ENCODE assay signal across 9 cellular contexts in the genomic region with DNA sequence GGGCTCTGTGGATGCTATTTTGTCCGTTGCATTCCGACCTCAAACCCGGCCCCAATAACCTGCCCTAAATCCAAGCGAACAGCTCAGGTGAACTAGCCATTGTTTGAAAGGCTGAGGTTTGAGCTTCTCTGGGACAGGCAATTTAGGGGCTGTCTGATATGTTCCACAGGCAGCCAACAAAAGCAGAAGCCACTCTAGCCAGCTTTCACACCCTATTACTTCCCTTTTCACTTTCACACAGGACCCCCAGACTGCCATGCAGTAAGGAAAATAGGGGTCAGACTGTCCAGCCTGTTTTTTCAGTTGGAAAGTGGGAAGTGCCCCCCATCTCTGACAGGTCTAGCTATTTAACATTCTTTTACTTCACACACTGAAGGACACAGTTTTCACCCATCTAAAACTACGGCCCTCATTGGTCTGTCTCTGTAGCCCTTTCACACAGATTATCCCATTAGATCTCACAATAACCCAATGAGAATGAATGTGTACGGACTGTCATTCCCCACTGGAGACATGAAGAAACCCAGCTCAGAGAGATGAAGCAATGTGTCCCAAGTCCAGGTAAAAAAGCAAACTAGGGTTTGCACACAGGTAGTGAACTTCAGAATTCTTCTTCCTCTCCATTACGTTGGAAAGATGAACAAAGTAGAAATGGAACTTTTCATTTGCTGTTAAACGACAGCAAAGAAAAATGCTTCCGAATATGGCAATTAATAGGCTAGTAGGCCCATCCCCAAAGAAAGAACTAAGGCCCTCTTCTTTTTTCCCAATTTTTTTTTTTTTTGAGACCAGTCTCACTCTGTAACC. TPM values are rescaled to one million over a fixed set of nuclear protein-coding genes. Genes with fewer than 3 reads are reported as not detected.
DNase-seq lines count a peak whose midpoint lies in the region; ATAC-seq and TF ChIP-seq lines count a peak whose summit lies in the region.
"Had no signal": no experiment of that assay in that cellular context is flagged by ENCODE, and none has a peak within 500 bp of the region (broad histone marks: within the 10 kb centered on the region; RNA-seq: fewer than 3 reads in every experiment).

No MANE protein-coding gene starts in this region.

- H2AFZ ChIP-seq in PC-9, result no peak overlapping the region

- no TSS peak for BruUV-seq in PC-9 (replicated peaks; lab: Mats Ljungman, UMichigan)

- DNase-seq in activated T-cell treated with anti-CD3 and anti-CD28 coated beads, Interleukin-2, amount 50 U/mL, for 24 hours, result no peak
- DNase-seq in activated T-cell treated with anti-CD3 and anti-CD28 coated beads, Interleukin-2, amount 50 U/mL, for 1 hour, result no peak
- no peak for DNase-seq in PC-9
- DNase-seq in fibroblast of villous mesenchyme (ENCODE audit: low read depth), result no peak
- DNase-seq in left colon, result no peak
- DNase-seq in iPS-NIHi7 (ENCODE audit: extremely low spot score), result no peak
- DNase-seq in HPDE6-E6E7 (ENCODE audit: extremely low spot score), result no peak
- DNase-seq: BE2C had no signal

- no peaks in the 10 kb centered on the region for H3K9me3 Mint-ChIP-seq in activated T-cell treated with anti-CD3 and anti-CD28 coated beads, Interleukin-2, amount 50 U/mL, for 24 hours
- H3K9me3 Mint-ChIP-seq in stimulated activated memory B cell treated with anti-CD40 and anti-IgM and Interleukin-4, amounts not matched to agents 10 μg/mL and 1 μg/mL and 100 μg/mL, for 72 hours, result no peaks in the 10 kb centered on the region

- peaks cover 51% of the 10 kb centered on the region for H4K20me1 ChIP-seq in PC-9 (ENCODE audit: insufficient read depth)

- H3K4me3 Mint-ChIP-seq in activated T-cell treated with anti-CD3 and anti-CD28 coated beads, Interleukin-2, amount 50 U/mL, for 24 hours, result peak overlapping the region; percentile 100
- H3K4me3 Mint-ChIP-seq in stimulated activated memory B cell treated with anti-CD40 and anti-IgM and Interleukin-4, amounts not matched to agents 10 μg/mL and 1 μg/mL and 100 μg/mL, for 72 hours, result peak overlapping the region; percentile 97

- peaks cover 26% of the 10 kb centered on the region for H3K4me1 ChIP-seq in PC-9 (replicated peaks; ENCODE audit: insufficient read depth)
- H3K4me1 ChIP-seq: BE2C had no signal

- no peaks in the 10 kb centered on the region for H3K27me3 ChIP-seq in PC-9 (ENCODE audit: insufficient read depth, low read depth)
- H3K27me3 ChIP-seq: BE2C had no signal

- TF ChIP-seq CTCF in PC-9 (conservative IDR thresholded peaks at IDR 0.05) (no peak), fibroblast of villous mesenchyme (IDR thresholded peaks at IDR 0.05; ENCODE audit: insufficient read depth, low read depth, low read length) (no peak)

- no peaks in the 10 kb centered on the region for H3K9me3 ChIP-seq in PC-9 (ENCODE audit: insufficient read depth, low read depth)
- H3K9me3 ChIP-seq: BE2C had no signal

- no peaks in the 10 kb centered on the region; the same call in 1 of the 2 replicates for H3K36me3 ChIP-seq in PC-9 (ENCODE audit: low read depth)
- H3K36me3 ChIP-seq: BE2C had no signal

- peaks cover 66% of the 10 kb centered on the region for H3K36me3 Mint-ChIP-seq in activated T-cell treated with anti-CD3 and anti-CD28 coated beads, Interleukin-2, amount 50 U/mL, for 24 hours (ENCODE audit: low read depth)
- peaks cover 34% of the 10 kb centered on the region for H3K36me3 Mint-ChIP-seq in stimulated activated memory B cell treated with anti-CD40 and anti-IgM and Interleukin-4, amounts not matched to agents 10 μg/mL and 1 μg/mL and 100 μg/mL, for 72 hours

- no peak overlapping the region for H3K27ac ChIP-seq in PC-9

- no peaks in the 10 kb centered on the region for H3K27me3 Mint-ChIP-seq in activated T-cell treated with anti-CD3 and anti-CD28 coated beads, Interleukin-2, amount 50 U/mL, for 24 hours
- no peaks in the 10 kb centered on the region for H3K27me3 Mint-ChIP-seq in stimulated activated memory B cell treated with anti-CD40 and anti-IgM and Interleukin-4, amounts not matched to agents 10 μg/mL and 1 μg/mL and 100 μg/mL, for 72 hours

- H3K9me2 ChIP-seq in PC-9 (ENCODE audit: insufficient read depth), result no peaks in the 10 kb centered on the region

- H3K79me2 ChIP-seq in PC-9 (ENCODE audit: low read depth), result peaks cover 67% of the 10 kb centered on the region

- H3K4me3 ChIP-seq in PC-9 (peak overlapping the region; percentile 88; the same call in 1 of the 2 replicates), fibroblast of villous mesenchyme (ENCODE audit: low read depth, low read length) (peak overlapping the region; percentile 47)

- H3K4me2 ChIP-seq in PC-9, result peak overlapping the region; percentile 76

- peaks cover 12% of the 10 kb centered on the region for H3F3A ChIP-seq in PC-9 (ENCODE audit: insufficient read depth, low read depth)

- H3K4me1 Mint-ChIP-seq in activated T-cell treated with anti-CD3 and anti-CD28 coated beads, Interleukin-2, amount 50 U/mL, for 24 hours (ENCODE audit: low read depth), result peaks cover 78% of the 10 kb centered on the region
- H3K4me1 Mint-ChIP-seq in stimulated activated memory B cell treated with anti-CD40 and anti-IgM and Interleukin-4, amounts not matched to agents 10 μg/mL and 1 μg/mL and 100 μg/mL, for 72 hours, result peaks cover 77% of the 10 kb centered on the region

- peak; percentile 36 for ATAC-seq in stimulated activated memory B cell treated with anti-CD40 and anti-IgM and Interleukin-4, amounts not matched to agents 10 μg/mL and 1 μg/mL and 100 μg/mL, for 72 hours
- ATAC-seq in left colon, result no peak

- H3K27ac Mint-ChIP-seq in activated T-cell treated with anti-CD3 and anti-CD28 coated beads, Interleukin-2, amount 50 U/mL, for 24 hours, result peak overlapping the region; percentile 100
- H3K27ac Mint-ChIP-seq in stimulated activated memory B cell treated with anti-CD40 and anti-IgM and Interleukin-4, amounts not matched to agents 10 μg/mL and 1 μg/mL and 100 μg/mL, for 72 hours, result peak overlapping the region; percentile 98

- POLR2A ChIA-PET in PC-9 (lab: Charles Lee; ENCODE audit: unreplicated experiment), result no interaction called here

- CTCF ChIA-PET in PC-9 (lab: Charles Lee), result no interaction called here

- intact Hi-C loops in PC-9 (cut with micrococcal nuclease; ENCODE audit: unreplicated experiment) (no loop called here), left colon (cut with DNase I, micrococcal nuclease) (no loop called here)

RNA-seq across cellular contexts. Expression of a gene that starts 1.9 kb away (rescaled TPM):
- 39.3 and 43.1 TPM in 2 replicates for total RNA-seq in PC-9 (2021)
- 18.6 and 25.4 TPM in 2 replicates for total RNA-seq in fibroblast of villous mesenchyme
- total RNA-seq in left colon, result 10 to 100 TPM; 40.0 to 54.4 TPM

RNA-seq across cellular contexts. Expression of a gene that starts 4.8 kb away (rescaled TPM):
- 69.7 and 81.0 TPM in 2 replicates for total RNA-seq in PC-9 (2021)
- total RNA-seq in fibroblast of villous mesenchyme, result 3.5 and 5.5 TPM in 2 replicates
- 10 to 100 TPM; 51.4 to 98.1 TPM for total RNA-seq in left colon
